ENCODE assay signal across 15 cellular contexts in the genomic region with DNA sequence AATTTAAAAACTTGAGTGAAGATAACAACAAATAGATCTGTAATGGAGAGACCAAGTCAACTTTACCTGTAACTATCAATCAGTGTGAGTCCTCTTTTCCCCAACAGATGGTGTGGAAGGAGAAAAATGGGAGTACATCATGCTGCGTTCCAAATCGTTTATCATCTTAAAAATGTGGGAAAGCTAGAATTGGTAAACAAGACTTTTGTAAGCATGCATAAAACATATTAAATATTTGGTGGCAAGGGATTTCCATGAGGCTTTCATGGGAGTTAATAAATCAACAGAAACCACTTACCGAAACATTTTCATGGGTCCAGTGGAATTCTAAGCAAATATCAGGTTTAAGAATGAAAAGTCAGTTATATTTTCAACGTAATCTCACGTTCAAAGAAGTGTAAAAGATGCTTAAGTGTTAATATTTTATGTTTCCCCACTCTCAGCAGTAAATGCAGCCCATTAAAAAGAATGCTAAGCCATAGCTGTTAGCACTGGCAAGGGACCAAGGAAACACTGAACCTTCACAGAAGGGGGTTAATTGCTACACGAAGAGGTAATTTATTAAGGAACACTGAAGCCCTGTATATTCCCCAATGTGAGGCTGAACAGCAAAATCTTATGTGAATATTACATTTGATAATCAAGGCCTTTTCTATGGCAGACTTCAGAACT.
"Had no signal": no experiment of that assay in that cellular context is flagged by ENCODE, and none has a peak within 500 bp of the region (broad histone marks: within the 10 kb centered on the region; RNA-seq: fewer than 3 reads in every experiment).

No MANE protein-coding gene starts in this region.

- ATAC-seq: activated naive CD8-positive, alpha-beta T cell treated with anti-CD3 and anti-CD28 coated beads, Interleukin-2, amount 50 U/mL, for 24 hours; activated T-cell treated with anti-CD3 and anti-CD28 coated beads, Interleukin-2, amount 50 U/mL, for 4 hours; left lung; natural killer cell treated with Interleukin-12 subunit alpha and Interleukin-12 subunit beta and Interleukin-15 and Interleukin-18, amount 100 ng/mL, for 72 hours; stimulated activated naive B cell treated with anti-CD40 and anti-IgM and Interleukin-4, amounts not matched to agents 10 μg/mL and 1 μg/mL and 100 μg/mL, for 72 hours had no signal

- DNase-seq: activated CD4-positive, alpha-beta T cell treated with anti-CD3 and anti-CD28 coated beads, Interleukin-2, amount 50 U/mL, for 1 hour; activated CD4-positive, CD25-positive, alpha-beta regulatory T cell treated with anti-CD3 and anti-CD28 coated beads, Interleukin-2, amount 50 U/mL, for 72 hours; activated CD8-positive, alpha-beta memory T cell treated with anti-CD3 and anti-CD28 coated beads, Interleukin-2, amount 50 U/mL, for 4 hours; activated naive CD4-positive, alpha-beta T cell treated with anti-CD3 and anti-CD28 coated beads, Interleukin-2, amount 10 ng/mL, durations not matched to agents 7 days and 5 days; activated naive CD8-positive, alpha-beta T cell treated with anti-CD3 and anti-CD28 coated beads, Interleukin-2, amount 50 U/mL, for 24 hours; activated T-cell treated with anti-CD3 and anti-CD28 coated beads, Interleukin-2, amount 50 U/mL, for 4 hours; anterior cingulate cortex; brain microvascular endothelial cell; colonic mucosa; erythroblast; foreskin melanocyte; hypothalamus; left lung; stimulated activated naive B cell treated with anti-CD40 and anti-IgM and Interleukin-4, amounts not matched to agents 10 μg/mL and 1 μg/mL and 100 μg/mL, for 72 hours had no signal
